Comparison of ENCODE assay signal across 32 cellular contexts in genomic region chr19:15502264-15502663, GRCh38. TPM values are rescaled to one million over a fixed set of nuclear protein-coding genes. Genes with fewer than 3 reads are reported as not detected.
DNase-seq lines count a peak whose midpoint lies in the region; ATAC-seq, FAIRE-seq and TF ChIP-seq lines count a peak whose summit lies in the region.
"Had no signal": no experiment of that assay in that cellular context is flagged by ENCODE, and none has a peak within 500 bp of the region (broad histone marks: within the 10 kb centered on the region; RNA-seq: fewer than 3 reads in every experiment).

No MANE protein-coding gene starts in this region.

- peak; percentile 90 for DNase-seq in A673 (ENCODE audit: low spot score)
- DNase-seq in SK-MEL-5 (ENCODE audit: low read depth, low spot score) = peak; percentile 10
- DNase-seq in K562 (ENCODE audit: extremely low read depth in 1 of 4, low spot score in 3 of 4) = no peak
- DNase-seq in stimulated activated effector memory CD8-positive, alpha-beta T cell treated with anti-CD3 and anti-CD28 coated beads, Interleukin-12 subunit alpha, Interleukin-12 subunit beta, amount 100 ng/mL, for 72 hours (ENCODE audit: low spot score in 2 of 2) = no peak
- no peak for DNase-seq in midbrain (lab: John Stamatoyannopoulos, UW)
- DNase-seq: ACHN; BE2C; C1 segment of cervical spinal cord; CD4-positive, alpha-beta memory T cell; CD4-positive, CD25-positive, alpha-beta regulatory T cell; CD8-positive, alpha-beta memory T cell; COR-L47; DMS 273 treated with DMSO at 0.1 percent for 48 hours; DMS153; DMS53; DMS79; DND-41; EL; GDM1 had no signal

- TF ChIP-seq CTCF in A673 (conservative IDR thresholded peaks at IDR 0.05; ENCODE audit: low read depth, low read length) (no peak), K562 (IDR thresholded peaks at IDR 0.05 in 2 of 3, conservative IDR thresholded peaks at IDR 0.05 in 1 of 3; ENCODE audit: insufficient read depth in 2 of 3, low read depth in 1 of 3, low read length in 3 of 3) (no peak)

- no peaks in the 10 kb centered on the region for H3K79me2 ChIP-seq in K562 (ENCODE audit: control insufficient read depth, insufficient read depth, low read length)

- H3K36me3 ChIP-seq in A673 (ENCODE audit: insufficient read depth, low read length, poor library complexity, severe bottlenecking) = no peaks in the 10 kb centered on the region
- H3K36me3 ChIP-seq in K562 (ENCODE audit: control insufficient read depth, insufficient read depth, low read length) = no peaks in the 10 kb centered on the region
- H3K36me3 ChIP-seq: BE2C, BLaER1 had no signal

- H3K27ac Mint-ChIP-seq in stimulated activated effector memory CD8-positive, alpha-beta T cell treated with anti-CD3 and anti-CD28 coated beads, Interleukin-12 subunit alpha, Interleukin-12 subunit beta, amount 100 ng/mL, for 72 hours = peak overlapping the region; percentile 26
- H3K27ac Mint-ChIP-seq: CD14-positive monocyte; CD4-positive, CD25-positive, alpha-beta regulatory T cell had no signal

- POLR2A ChIA-PET in A673 (lab: Charles Lee; ENCODE audit: low non-redundant PET) = interaction anchor here (0.6 kb wide), 1 partner anchor 14 kb away, joined by 3 read pairs; no protein-coding TSS in a partner anchor
- POLR2A ChIA-PET in K562 (lab: Yijun Ruan, JAX) = no interaction called here

- ATAC-seq in K562 = no peak
- no peak for ATAC-seq in stimulated activated effector memory CD8-positive, alpha-beta T cell treated with anti-CD3 and anti-CD28 coated beads, Interleukin-12 subunit alpha, Interleukin-12 subunit beta, amount 100 ng/mL, for 72 hours
- ATAC-seq in HG03097 (IDR thresholded peaks at IDR 0.05; ENCODE audit: low FRiP score, unreplicated experiment) = no peak
- ATAC-seq in HG03565 (IDR thresholded peaks at IDR 0.05; ENCODE audit: unreplicated experiment) = no peak
- ATAC-seq: A549, GM12878 had no signal

- peaks cover 27% of the 10 kb centered on the region for H3K4me1 Mint-ChIP-seq in stimulated activated effector memory CD8-positive, alpha-beta T cell treated with anti-CD3 and anti-CD28 coated beads, Interleukin-12 subunit alpha, Interleukin-12 subunit beta, amount 100 ng/mL, for 72 hours
- H3K4me1 Mint-ChIP-seq: CD14-positive monocyte had no signal

- no peaks in the 10 kb centered on the region for H3K9me3 Mint-ChIP-seq in stimulated activated effector memory CD8-positive, alpha-beta T cell treated with anti-CD3 and anti-CD28 coated beads, Interleukin-12 subunit alpha, Interleukin-12 subunit beta, amount 100 ng/mL, for 72 hours
- H3K9me3 Mint-ChIP-seq: CD4-positive, alpha-beta memory T cell; CD8-positive, alpha-beta memory T cell had no signal

- intact Hi-C loops in A673 (cut with micrococcal nuclease; ENCODE audit: unreplicated experiment) (no loop called here), K562 (cut with micrococcal nuclease) (no loop called here)

- no peak for TF ChIP-seq RAD21 in K562 (CRISPR knock-in tag; conservative IDR thresholded peaks at IDR 0.05 in 1 of 2, IDR thresholded peaks at IDR 0.05 in 1 of 2)

- H3K4me3 ChIP-seq in A673 (ENCODE audit: low read depth, low read length, poor library complexity, severe bottlenecking) = no peak overlapping the region
- H3K4me3 ChIP-seq in K562 = no peak overlapping the region
- H3K4me3 ChIP-seq: A549, BLaER1, GM12878 had no signal

- H3K4me2 ChIP-seq in K562 (ENCODE audit: insufficient read depth, low read length) = no peak overlapping the region
- H3K4me2 ChIP-seq: A549, BLaER1 had no signal

- no peak overlapping the region for H3K4me3 Mint-ChIP-seq in stimulated activated effector memory CD8-positive, alpha-beta T cell treated with anti-CD3 and anti-CD28 coated beads, Interleukin-12 subunit alpha, Interleukin-12 subunit beta, amount 100 ng/mL, for 72 hours
- H3K4me3 Mint-ChIP-seq: CD4-positive, alpha-beta memory T cell; CD4-positive, CD25-positive, alpha-beta regulatory T cell; CD8-positive, alpha-beta memory T cell had no signal

- peaks cover 56% of the 10 kb centered on the region for H3K4me1 ChIP-seq in A673 (ENCODE audit: insufficient read depth, low read length, poor library complexity, severe bottlenecking)
- H3K4me1 ChIP-seq in K562 (replicated peaks in 1 of 2; ENCODE audit: control insufficient read depth in 2 of 2, insufficient read depth in 2 of 2, low read length in 2 of 2) = no peaks in the 10 kb centered on the region; a peak in 1 of 5 replicates
- H3K4me1 ChIP-seq: A549, BE2C had no signal

- 0% methylated on average over 1 of the region's 1 CpG for WGBS in K562 (ENCODE audit: insufficient coverage, low coverage, missing lambda C conversion rate)

- FAIRE-seq in K562 (lab: Jason Lieb, UNC) = no peak
- FAIRE-seq: A549, GM12878, GM12892, GM18507 had no signal

- in situ Hi-C loops in SK-MEL-5 (cut with HindIII; ENCODE audit: low pct_unique_long_range_greater_than_20kb, low sequenced_read_pairs) = no loop called here
- in situ Hi-C loops in K562 (cut with MboI) = no loop called here

- TF ChIP-seq EP300 in K562 (IDR thresholded peaks at IDR 0.05; ENCODE audit: low read length) = no peak

- no peak overlapping the region for H2AFZ ChIP-seq in K562 (ENCODE audit: low read depth, low read length)

- H3K9me3 ChIP-seq in A673 (ENCODE audit: low read depth, low read length, poor library complexity, severe bottlenecking) (no peaks in the 10 kb centered on the region), K562 (replicated peaks; ENCODE audit: control insufficient read depth, insufficient read depth, low read depth, low read length) (no peaks in the 10 kb centered on the region)
- H3K9me3 ChIP-seq: A549, BE2C, BLaER1 had no signal

- H3K9me1 ChIP-seq in K562 (ENCODE audit: control insufficient read depth, insufficient read depth, low read length) = no peaks in the 10 kb centered on the region

- H4K20me1 ChIP-seq in K562 (replicated peaks; ENCODE audit: control insufficient read depth, insufficient read depth, low read length) = 0 out of 2 replicates have a peak, but pooled peaks cover 1% of the 10 kb centered on the region
- H4K20me1 ChIP-seq: BLaER1 had no signal

- H3K36me3 Mint-ChIP-seq in stimulated activated effector memory CD8-positive, alpha-beta T cell treated with anti-CD3 and anti-CD28 coated beads, Interleukin-12 subunit alpha, Interleukin-12 subunit beta, amount 100 ng/mL, for 72 hours = no peaks in the 10 kb centered on the region
- H3K36me3 Mint-ChIP-seq: CD14-positive monocyte; CD4-positive, alpha-beta memory T cell; CD4-positive, CD25-positive, alpha-beta regulatory T cell; CD8-positive, alpha-beta memory T cell had no signal

- BruUV-seq in A673 (replicated peaks; lab: Mats Ljungman, UMichigan) = no TSS peak
- no TSS peak for BruUV-seq in K562 (replicated peaks; lab: Mats Ljungman, UMichigan)

- CTCF ChIA-PET in A673 (lab: Charles Lee) (no interaction called here), K562 (lab: Yijun Ruan, JAX; ENCODE audit: low intra/inter-chr PET ratio) (no interaction called here)

- peak overlapping the region; percentile 84 for H3K27ac ChIP-seq in A673 (ENCODE audit: low read depth, low read length, poor library complexity, severe bottlenecking)
- no peak overlapping the region for H3K27ac ChIP-seq in K562 (ENCODE audit: extremely low read depth, low read depth, low read length)
- H3K27ac ChIP-seq: 22Rv1, A549, BLaER1 had no signal

- no peak for TF ChIP-seq POLR2A in K562 (conservative IDR thresholded peaks at IDR 0.05)

- H3K9ac ChIP-seq in K562 (ENCODE audit: insufficient read depth in 1 of 2, low read depth in 2 of 2, low read length in 2 of 2) = no peak overlapping the region
- H3K9ac ChIP-seq: BLaER1 had no signal

- no peaks in the 10 kb centered on the region for H3K27me3 ChIP-seq in A673 (replicated peaks; ENCODE audit: insufficient read depth, low read depth, low read length, poor library complexity)
- peaks cover 2 to 24% of the 10 kb centered on the region in 2 experiments; a peak in 4 of 5 replicates for H3K27me3 ChIP-seq in K562 (ENCODE audit: control insufficient read depth in 2 of 2, insufficient read depth in 2 of 2, low read length in 2 of 2)

RNA-seq across cellular contexts. Expression of gene CYP4F22, which starts 6.1 kb away (rescaled TPM):
- total RNA-seq in A673 (2021) (78.3 and 79.7 TPM in 2 replicates), K562 (2014; rRNA removed) (not detected in 2 replicates), K562 (2014; rRNA removed; fragmentation: Illumina TruSeq; extraction: Trizol) (not detected in 2 replicates), K562 (2015; rRNA removed; fragmentation: Illumina TruSeq; extraction: Trizol) (not detected in 2 replicates), K562 (2021) (not detected in 2 replicates)
- not detected in 2 replicates for total RNA-seq in SK-MEL-5 (2014; rRNA removed; shearing (Covaris generic))
- polyA plus RNA-seq in SK-MEL-5 (2015; cell fraction: cytosol; rRNA removed) = not detected in 2 replicates
- not detected in 2 replicates for polyA plus RNA-seq in SK-MEL-5 (2015; cell fraction: nucleus; rRNA removed)
- not detected in 2 replicates for total RNA-seq in K562 (2011; cell fraction: chromatin; rRNA removed; ENCODE audit: low replicate concordance)
- total RNA-seq in K562 (2011; cell fraction: nucleolus; rRNA removed) = not detected in 2 replicates
- total RNA-seq in K562 (2011; cell fraction: nucleoplasm; rRNA removed) = not detected in 2 replicates
- polyA plus RNA-seq in K562 (2011; rRNA removed) (not detected in 2 replicates), K562 (2014; fragmentation: Illumina TruSeq; extraction: Trizol) (not detected in 2 replicates), K562 (2014; fragmentation: Nextera tagmentation; extraction: Ambion mirVana) (not detected), K562 (2014; rRNA removed) (not detected in 2 replicates)
- polyA plus RNA-seq in K562 (2011; cell fraction: cytosol; rRNA removed) = not detected in 2 replicates
- not detected in 2 replicates for polyA plus RNA-seq in K562 (2011; cell fraction: nucleus; rRNA removed)
- polyA plus RNA-seq in K562 (2012) = not detected in 2 replicates
- polyA minus RNA-seq in K562 (2011; rRNA and poly(A)+ RNA removed) = not detected in 2 replicates
- polyA minus RNA-seq in K562 (2011; cell fraction: cytosol; rRNA and poly(A)+ RNA removed) = not detected in 2 replicates
- not detected in 2 replicates for polyA minus RNA-seq in K562 (2011; cell fraction: nucleus; rRNA and poly(A)+ RNA removed)
- total RNA-seq: A172; CD4-positive, CD25-positive, alpha-beta regulatory T cell; GM12878 had no signal
- polyA plus RNA-seq: AG04450, GM12878 had no signal

RNA-seq across cellular contexts. Expression of gene PGLYRP2, which starts 23.0 kb away (rescaled TPM):
- total RNA-seq in A673 (2021) (3.5 and 4.7 TPM in 2 replicates), K562 (2014; rRNA removed) (not detected in 2 replicates), K562 (2014; rRNA removed; fragmentation: Illumina TruSeq; extraction: Trizol) (not detected in 2 replicates), K562 (2015; rRNA removed; fragmentation: Illumina TruSeq; extraction: Trizol) (not detected in 2 replicates), K562 (2021) (not detected in 2 replicates)
- not detected in 2 replicates for total RNA-seq in SK-MEL-5 (2014; rRNA removed; shearing (Covaris generic))
- not detected in 2 replicates for polyA plus RNA-seq in SK-MEL-5 (2015; cell fraction: cytosol; rRNA removed)
- not detected in 2 replicates for polyA plus RNA-seq in SK-MEL-5 (2015; cell fraction: nucleus; rRNA removed)
- not detected in 2 replicates for total RNA-seq in K562 (2011; cell fraction: chromatin; rRNA removed; ENCODE audit: low replicate concordance)
- not detected in 2 replicates for total RNA-seq in K562 (2011; cell fraction: nucleolus; rRNA removed)
- not detected in 2 replicates for total RNA-seq in K562 (2011; cell fraction: nucleoplasm; rRNA removed)
- polyA plus RNA-seq in K562 (2011; rRNA removed) (not detected in 2 replicates), K562 (2014; fragmentation: Illumina TruSeq; extraction: Trizol) (not detected in 2 replicates), K562 (2014; fragmentation: Nextera tagmentation; extraction: Ambion mirVana) (not detected), K562 (2014; rRNA removed) (not detected in 2 replicates)
- polyA plus RNA-seq in K562 (2011; cell fraction: cytosol; rRNA removed) = not detected in 2 replicates
- not detected in 2 replicates for polyA plus RNA-seq in K562 (2011; cell fraction: nucleus; rRNA removed)
- polyA plus RNA-seq in K562 (2012) = not detected in 2 replicates
- polyA minus RNA-seq in K562 (2011; rRNA and poly(A)+ RNA removed) = not detected in 2 replicates
- not detected in 2 replicates for polyA minus RNA-seq in K562 (2011; cell fraction: cytosol; rRNA and poly(A)+ RNA removed)
- not detected in 2 replicates for polyA minus RNA-seq in K562 (2011; cell fraction: nucleus; rRNA and poly(A)+ RNA removed)
- total RNA-seq: A172; CD4-positive, CD25-positive, alpha-beta regulatory T cell; G401 had no signal
- polyA plus RNA-seq: A549, AG04450 had no signal

RNA-seq across cellular contexts. Expression of gene RASAL3, which starts 37.9 kb away (rescaled TPM):
- total RNA-seq in A673 (2021) (1.1 TPM in 2 replicates), K562 (2014; rRNA removed) (0.04 TPM in 1 of 2 replicates, not detected in the other), K562 (2014; rRNA removed; fragmentation: Illumina TruSeq; extraction: Trizol) (not detected in 2 replicates), K562 (2015; rRNA removed; fragmentation: Illumina TruSeq; extraction: Trizol) (not detected in 2 replicates), K562 (2021) (0.44 and 0.87 TPM in 2 replicates)
- not detected in 2 replicates for total RNA-seq in SK-MEL-5 (2014; rRNA removed; shearing (Covaris generic))
- polyA plus RNA-seq in SK-MEL-5 (2015; cell fraction: cytosol; rRNA removed) = not detected in 2 replicates
- not detected in 2 replicates for polyA plus RNA-seq in SK-MEL-5 (2015; cell fraction: nucleus; rRNA removed)
- 0.35 TPM in 1 of 2 replicates, not detected in the other for total RNA-seq in K562 (2011; cell fraction: chromatin; rRNA removed; ENCODE audit: low replicate concordance)
- total RNA-seq in K562 (2011; cell fraction: nucleolus; rRNA removed) = 0.13 TPM in 1 of 2 replicates, not detected in the other
- total RNA-seq in K562 (2011; cell fraction: nucleoplasm; rRNA removed) = 2.5 TPM in 1 of 2 replicates, not detected in the other
- polyA plus RNA-seq in K562 (2011; rRNA removed) (not detected in 2 replicates), K562 (2014; fragmentation: Illumina TruSeq; extraction: Trizol) (not detected in 2 replicates), K562 (2014; fragmentation: Nextera tagmentation; extraction: Ambion mirVana) (not detected), K562 (2014; rRNA removed) (0.07 TPM in 1 of 2 replicates, not detected in the other)
- 0.01 TPM in 1 of 2 replicates, not detected in the other for polyA plus RNA-seq in K562 (2011; cell fraction: cytosol; rRNA removed)
- polyA plus RNA-seq in K562 (2011; cell fraction: nucleus; rRNA removed) = 0.04 and 0.16 TPM in 2 replicates
- 0.08 and 0.16 TPM in 2 replicates for polyA plus RNA-seq in K562 (2012)
- not detected in 2 replicates for polyA minus RNA-seq in K562 (2011; rRNA and poly(A)+ RNA removed)
- not detected in 2 replicates for polyA minus RNA-seq in K562 (2011; cell fraction: cytosol; rRNA and poly(A)+ RNA removed)
- not detected in 2 replicates for polyA minus RNA-seq in K562 (2011; cell fraction: nucleus; rRNA and poly(A)+ RNA removed)
- total RNA-seq: A172, Daoy, G401 had no signal
- polyA plus RNA-seq: A549 had no signal

RNA-seq across cellular contexts. Expression of gene WIZ, which starts 52.5 kb away (rescaled TPM):
- 72.3 and 73.7 TPM in 2 replicates for total RNA-seq in A673 (2021)
- total RNA-seq in SK-MEL-5 (2014; rRNA removed; shearing (Covaris generic)) = 3.4 and 3.6 TPM in 2 replicates
- polyA plus RNA-seq in SK-MEL-5 (2015; cell fraction: cytosol; rRNA removed) = 29.9 and 42.7 TPM in 2 replicates
- 29.9 and 64.8 TPM in 2 replicates for polyA plus RNA-seq in SK-MEL-5 (2015; cell fraction: nucleus; rRNA removed)
- total RNA-seq in K562 (2011; cell fraction: chromatin; rRNA removed; ENCODE audit: low replicate concordance) = 13.2 and 37.4 TPM in 2 replicates
- 27.4 and 28.3 TPM in 2 replicates for total RNA-seq in K562 (2011; cell fraction: nucleolus; rRNA removed)
- 20.2 and 22.8 TPM in 2 replicates for total RNA-seq in K562 (2011; cell fraction: nucleoplasm; rRNA removed)
- 13.9 and 16.0 TPM in 2 replicates for total RNA-seq in K562 (2014; rRNA removed)
- 1.1 and 1.3 TPM in 2 replicates for total RNA-seq in K562 (2014; rRNA removed; fragmentation: Illumina TruSeq; extraction: Trizol)
- 4.8 and 5.4 TPM in 2 replicates for total RNA-seq in K562 (2015; rRNA removed; fragmentation: Illumina TruSeq; extraction: Trizol)
- 32.7 and 37.5 TPM in 2 replicates for total RNA-seq in K562 (2021)
- 3.7 and 4.7 TPM in 2 replicates for polyA plus RNA-seq in K562 (2011; rRNA removed)
- 5.3 and 12.2 TPM in 2 replicates for polyA plus RNA-seq in K562 (2011; cell fraction: cytosol; rRNA removed)
- polyA plus RNA-seq in K562 (2011; cell fraction: nucleus; rRNA removed) = 16.0 and 33.9 TPM in 2 replicates
- polyA plus RNA-seq in K562 (2012) = 18.0 and 22.2 TPM in 2 replicates
- 9.4 and 22.9 TPM in 2 replicates for polyA plus RNA-seq in K562 (2014; fragmentation: Illumina TruSeq; extraction: Trizol)
- under 1 TPM; 0.06 to 0.08 TPM for polyA plus RNA-seq in K562 (2014; fragmentation: Nextera tagmentation; extraction: Ambion mirVana)
- 19.1 and 21.8 TPM in 2 replicates for polyA plus RNA-seq in K562 (2014; rRNA removed)
- 0.63 and 1.1 TPM in 2 replicates for polyA minus RNA-seq in K562 (2011; rRNA and poly(A)+ RNA removed)
- polyA minus RNA-seq in K562 (2011; cell fraction: cytosol; rRNA and poly(A)+ RNA removed) = 7.5 and 9.4 TPM in 2 replicates
- 5.3 and 6.5 TPM in 2 replicates for polyA minus RNA-seq in K562 (2011; cell fraction: nucleus; rRNA and poly(A)+ RNA removed)

Comparison
In these comparisons a context has a peak if more than half of its experiments do, and no peak if none do; other contexts are left out.
1. DNase-seq: peak in A673 (single experiment) and SK-MEL-5 (single experiment); none in K562 (0 of 4), stimulated activated effector memory CD8-positive, alpha-beta T cell treated with anti-CD3 and anti-CD28 coated beads, Interleukin-12 subunit alpha, Interleukin-12 subunit beta, amount 100 ng/mL, for 72 hours (0 of 2) and midbrain (single experiment).
2. RNA of gene CYP4F22, which starts 6.1 kb away (total RNA-seq): 78.3 to 79.7 TPM in A673; not detected in SK-MEL-5 and not detected in K562; every median in the first group is over 10 times any median in the second.